ENCODE assay signal across 20 cellular contexts in the genomic region with DNA sequence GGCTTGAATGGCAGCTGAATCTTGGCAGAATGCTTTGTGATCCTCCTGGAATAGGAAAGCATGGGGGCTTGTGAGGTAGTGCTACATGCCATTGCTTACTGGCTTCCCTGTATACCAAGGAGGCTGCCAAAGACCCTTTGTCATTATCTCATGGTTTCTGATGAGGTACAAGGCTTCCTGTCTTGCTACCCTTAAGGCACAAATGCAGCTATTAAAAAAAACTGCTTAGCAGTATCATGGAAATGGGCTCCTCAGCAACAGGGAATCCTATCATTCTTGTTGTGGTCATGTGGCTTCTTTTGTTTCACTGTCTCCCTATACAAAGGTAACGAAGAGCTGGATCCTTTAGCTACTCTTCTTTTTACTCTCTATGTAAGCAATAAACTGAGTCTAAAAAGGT. TPM values are rescaled to one million over a fixed set of nuclear protein-coding genes. Genes with fewer than 3 reads are reported as not detected.
A peak's percentile ranks its signal among the peaks of the same experiment; 100 is the strongest.
DNase-seq lines count a peak whose midpoint lies in the region; TF ChIP-seq lines count a peak whose summit lies in the region.
"Had no signal": no experiment of that assay in that cellular context is flagged by ENCODE, and none has a peak within 500 bp of the region (broad histone marks: within the 10 kb centered on the region; RNA-seq: fewer than 3 reads in every experiment).

No MANE protein-coding gene starts in this region.

- H3K36me3 ChIP-seq in HUES48 (ENCODE audit: control insufficient read depth, insufficient read depth, low read length) (no peaks in the 10 kb centered on the region), endodermal cell (ENCODE audit: control insufficient read depth, insufficient read depth, low read length) (no peaks in the 10 kb centered on the region)
- H3K36me3 ChIP-seq: BLaER1 treated with 17β-estradiol and CSF1 and Interleukin-3, amounts not matched to agents 10 nM and 100 nM had no signal

- peak overlapping the region; percentile 6; the same call in 1 of the 2 replicates for H3K9ac ChIP-seq in HUES48 (ENCODE audit: low read depth, low read length)
- H3K9ac ChIP-seq in endodermal cell (ENCODE audit: extremely low read depth, low read length, poor library complexity, severe bottlenecking): no peak overlapping the region
- H3K9ac ChIP-seq: BLaER1 treated with 17β-estradiol and CSF1 and Interleukin-3, amounts not matched to agents 10 nM and 100 nM had no signal

- TF ChIP-seq CTCF in endodermal cell (conservative IDR thresholded peaks at IDR 0.05): no peak

- H3K27ac ChIP-seq in HUES48 (ENCODE audit: low read depth, low read length) (peak overlapping the region; percentile 82), endodermal cell (ENCODE audit: low read depth, low read length) (no peak overlapping the region)
- H3K27ac ChIP-seq: BLaER1 treated with 17β-estradiol and CSF1 and Interleukin-3, amounts not matched to agents 10 nM and 100 nM had no signal

- H3K4me3 Mint-ChIP-seq in endodermal cell: no peak overlapping the region
- H3K4me3 Mint-ChIP-seq: CD4-positive, alpha-beta memory T cell; T-cell had no signal

- WGBS in endodermal cell (ENCODE audit: insufficient coverage in 1 of 2, insufficient read length in 1 of 2), 2 experiments: 73% methylated on average over 1 of the region's 1 CpG; no CpG with 5 or more reads in 1 of the 2 experiments

- H3K27ac Mint-ChIP-seq in endodermal cell: peak overlapping the region; percentile 75
- H3K27ac Mint-ChIP-seq: CD4-positive, alpha-beta memory T cell; T-cell had no signal

- H3K4me1 Mint-ChIP-seq in endodermal cell: peaks cover 44% of the 10 kb centered on the region

- H3K9me3 ChIP-seq in HUES48 (ENCODE audit: control insufficient read depth, insufficient read depth, low read length) (no peaks in the 10 kb centered on the region), endodermal cell (ENCODE audit: control insufficient read depth, low read length) (peaks cover 16% of the 10 kb centered on the region)

- DNase-seq in endodermal cell (peak; percentile 64), iPS-NIHi7 (ENCODE audit: extremely low spot score) (peak; percentile 45), NCI-H2171 (lab: John Stamatoyannopoulos, UW) (no peak), AG20443 (ENCODE audit: low spot score) (no peak), 8988T (no peak), cerebellar nuclear complex (lab: John Stamatoyannopoulos, UW) (no peak)
- DNase-seq: ACHN; CD4-positive, alpha-beta memory T cell; EL; NCI-H1092; NCI-H1436; NCI-H187 treated with DMSO at 0.1 percent for 48 hours; NCI-H2107; NCI-H2227 treated with DMSO at 0.1 percent for 48 hours; NCI-H510A; SIG-M5; T-cell had no signal

- H3K4me1 ChIP-seq in HUES48 (ENCODE audit: control insufficient read depth, insufficient read depth, low read length): peaks cover 36% of the 10 kb centered on the region
- peaks cover 15% of the 10 kb centered on the region for H3K4me1 ChIP-seq in endodermal cell (ENCODE audit: control insufficient read depth, insufficient read depth, low read length)

- H3K27me3 Mint-ChIP-seq in endodermal cell (ENCODE audit: insufficient read depth): no peaks in the 10 kb centered on the region

- no peak overlapping the region for H3K4me3 ChIP-seq in HUES48 (ENCODE audit: low read depth, low read length)
- H3K4me3 ChIP-seq in endodermal cell (ENCODE audit: low read length): no peak overlapping the region
- H3K4me3 ChIP-seq: BLaER1 treated with 17β-estradiol and CSF1 and Interleukin-3, amounts not matched to agents 10 nM and 100 nM; K562 had no signal

- H3K9me3 Mint-ChIP-seq in endodermal cell: peaks cover 14% of the 10 kb centered on the region

- H3K27me3 ChIP-seq in HUES48 (ENCODE audit: control insufficient read depth, insufficient read depth, low read length) (no peaks in the 10 kb centered on the region), endodermal cell (ENCODE audit: control insufficient read depth, insufficient read depth, low read length, poor library complexity, severe bottlenecking) (no peaks in the 10 kb centered on the region)
- H3K27me3 ChIP-seq: BLaER1 treated with 17β-estradiol and CSF1 and Interleukin-3, amounts not matched to agents 10 nM and 100 nM had no signal

- H3K36me3 Mint-ChIP-seq in endodermal cell (ENCODE audit: low read depth): peaks cover 4% of the 10 kb centered on the region
- H3K36me3 Mint-ChIP-seq: CD4-positive, alpha-beta memory T cell; T-cell had no signal

RNA-seq across cellular contexts. Expression of a gene that starts 6.6 kb away (rescaled TPM):
- total RNA-seq in endodermal cell: 10 to 100 TPM; 26.6 to 31.3 TPM
- polyA plus RNA-seq in endodermal cell (2013, experiment 1 of 2): 17.1 TPM
- polyA plus RNA-seq in endodermal cell (2013, experiment 2 of 2): 19.7 TPM

RNA-seq across cellular contexts. Expression of a gene that starts 47.5 kb away (rescaled TPM):
- 1 to 10 TPM in 1 of 2 donors, under 1 TPM in 1; 0.66 to 1.1 TPM for total RNA-seq in endodermal cell
- 0.18 TPM for polyA plus RNA-seq in endodermal cell (2013, experiment 1 of 2)
- polyA plus RNA-seq in endodermal cell (2013, experiment 2 of 2): 0.33 TPM
- total RNA-seq: CD4-positive, alpha-beta memory T cell; T-cell had no signal
- polyA plus RNA-seq: CD4-positive, alpha-beta memory T cell; K562 had no signal

Comparison
In these comparisons a context has a peak if more than half of its experiments do, and no peak if none do; other contexts are left out.
1. DNase-seq: peak in endodermal cell (single experiment) and iPS-NIHi7 (single experiment); none in NCI-H2171 (single experiment), AG20443 (single experiment), 8988T (single experiment) and cerebellar nuclear complex (0 of 2).